Comparison of ENCODE assay signal across 17 cellular contexts in genomic region chr15:35559683-35560082, GRCh38. TPM values are rescaled to one million over a fixed set of nuclear protein-coding genes. Genes with fewer than 3 reads are reported as not detected.
A peak's percentile ranks its signal among the peaks of the same experiment; 100 is the strongest.
DNase-seq lines count a peak whose midpoint lies in the region; ATAC-seq and TF ChIP-seq lines count a peak whose summit lies in the region.
"Had no signal": no experiment of that assay in that cellular context is flagged by ENCODE, and none has a peak within 500 bp of the region (broad histone marks: within the 10 kb centered on the region; RNA-seq: fewer than 3 reads in every experiment).

No MANE protein-coding gene starts in this region.

- no peaks in the 10 kb centered on the region for H3K23me2 ChIP-seq in H9 (ENCODE audit: insufficient read length, low read depth, low read length, poor library complexity, severe bottlenecking)

- H3K79me1 ChIP-seq in H9 (ENCODE audit: insufficient read depth, low read depth, low read length, poor library complexity, severe bottlenecking) = no peaks in the 10 kb centered on the region

- H2AFZ ChIP-seq in mammary epithelial cell (ENCODE audit: low read depth, low read length) (no peak overlapping the region), OCI-LY1 (ENCODE audit: low read length) (0 out of 2 replicates have a peak overlapping the region, but pooled peaks have one; percentile 8), H9 (ENCODE audit: low read length) (no peak overlapping the region)

- WGBS in mammary epithelial cell (ENCODE audit: low coverage, missing lambda C conversion rate) = 93% methylated on average over 2 of the region's 2 CpGs
- WGBS in H9 (ENCODE audit: extremely low coverage, insufficient read length, low lambda C conversion rate) = no CpG with 5 or more reads among the region's 2 CpGs

- H3K27ac ChIP-seq in mammary epithelial cell (ENCODE audit: insufficient read depth, low read depth, low read length) (no peak overlapping the region), OCI-LY1 (ENCODE audit: low read depth, low read length, poor library complexity, severe bottlenecking) (no peak overlapping the region), H9 (ENCODE audit: insufficient read length, low read depth, low read length) (no peak overlapping the region)

- no peak overlapping the region for H3K4me2 ChIP-seq in mammary epithelial cell (ENCODE audit: insufficient read depth, low read depth, low read length)
- no peak overlapping the region for H3K4me2 ChIP-seq in OCI-LY1 (ENCODE audit: low read length)
- H3K4me2 ChIP-seq in H9 (ENCODE audit: insufficient read depth, insufficient read length, low read length) = no peak overlapping the region

- dilution Hi-C loops in mammary epithelial cell (cut with HindIII; ENCODE audit: low sequenced_read_pairs) = no loop called here

- no peak overlapping the region for H2BK20ac ChIP-seq in H9 (ENCODE audit: low read depth, low read length, poor library complexity, severe bottlenecking)

- H3K9me2 ChIP-seq in OCI-LY1 (ENCODE audit: low read depth, low read length) = no peaks in the 10 kb centered on the region

- no peak for TF ChIP-seq CTCF in MCF 10A (IDR thresholded peaks at IDR 0.05; ENCODE audit: unreplicated experiment)
- no peak for TF ChIP-seq CTCF in mammary epithelial cell (conservative IDR thresholded peaks at IDR 0.05 in 1 of 2, IDR thresholded peaks at IDR 0.05 in 1 of 2; ENCODE audit: extremely low read depth in 1 of 2, insufficient read depth in 1 of 2, low read depth in 1 of 2, low read length in 2 of 2)
- TF ChIP-seq CTCF in OCI-LY1 (IDR thresholded peaks at IDR 0.05; ENCODE audit: low read length) = no peak
- TF ChIP-seq CTCF in H9 (conservative IDR thresholded peaks at IDR 0.05) = no peak

- CTCF ChIA-PET in MCF 10A (lab: Yijun Ruan, JAX) = no interaction called here
- CTCF ChIA-PET in mammary epithelial cell (lab: Charles Lee; ENCODE audit: low non-redundant PET) = no interaction called here

- no peak overlapping the region for H3T11ph ChIP-seq in H9 (ENCODE audit: low read length)

- H3K4me3 ChIP-seq in mammary epithelial cell (replicated peaks in 1 of 3; ENCODE audit: insufficient read depth in 1 of 3, low read depth in 2 of 3, low read length in 3 of 3) (no peak overlapping the region), OCI-LY1 (ENCODE audit: low read depth, low read length, poor library complexity, severe bottlenecking) (no peak overlapping the region)

- H3K23ac ChIP-seq in H9 (ENCODE audit: insufficient read length, low read depth, low read length) = no peak overlapping the region

- BruUV-seq in MCF 10A (replicated peaks; lab: Mats Ljungman, UMichigan) (no TSS peak), mammary epithelial cell (replicated peaks; lab: Mats Ljungman, UMichigan) (no TSS peak)

- in situ Hi-C loops in mammary epithelial cell (cut with MboI; ENCODE audit: low sequenced_read_pairs in 2 of 2) = loop anchor here in 1 of 2 donors (25.0 kb wide), 1 partner anchor 328 kb away; no protein-coding TSS in a partner anchor

- H3K4me3 Mint-ChIP-seq in MCF 10A (ENCODE audit: unreplicated experiment) (no peak overlapping the region), H9 (no peak overlapping the region)
- no peak overlapping the region for H3K4me3 Mint-ChIP-seq in activated T-helper 17 cell treated with anti-CD3 and anti-CD28 coated beads, Interleukin-2, amount 50 U/mL, for 72 hours
- H3K4me3 Mint-ChIP-seq: CD4-positive, CD25-positive, alpha-beta regulatory T cell; CD8-positive, alpha-beta memory T cell had no signal

- H3K9me3 Mint-ChIP-seq in MCF 10A (ENCODE audit: unreplicated experiment) (no peaks in the 10 kb centered on the region), H9 (no peaks in the 10 kb centered on the region)
- no peaks in the 10 kb centered on the region for H3K9me3 Mint-ChIP-seq in activated T-helper 17 cell treated with anti-CD3 and anti-CD28 coated beads, Interleukin-2, amount 50 U/mL, for 72 hours
- H3K9me3 Mint-ChIP-seq: CD4-positive, CD25-positive, alpha-beta regulatory T cell; CD8-positive, alpha-beta memory T cell had no signal

- POLR2A ChIA-PET in MCF 10A (lab: Yijun Ruan, JAX) = no interaction called here

- H3K9ac ChIP-seq in mammary epithelial cell (ENCODE audit: insufficient read depth, low read length) (no peak overlapping the region), OCI-LY1 (ENCODE audit: low read length) (no peak overlapping the region), H9 (ENCODE audit: extremely low read depth, insufficient read length, low read length) (no peak overlapping the region)

- H4K91ac ChIP-seq in H9 (ENCODE audit: insufficient read length, low read depth, low read length) = no peak overlapping the region

- H4K20me1 ChIP-seq in mammary epithelial cell (ENCODE audit: insufficient read depth, low read length) (no peaks in the 10 kb centered on the region), OCI-LY1 (ENCODE audit: insufficient read depth, low read length) (no peaks in the 10 kb centered on the region), H9 (ENCODE audit: control insufficient read depth, insufficient read depth, insufficient read length) (no peaks in the 10 kb centered on the region)

- H4K5ac ChIP-seq in H9 (ENCODE audit: insufficient read length, low read depth, low read length) = no peak overlapping the region

- intact Hi-C loops in MCF 10A (cut with micrococcal nuclease) = loop anchor here (5.0 kb wide), 1 partner anchor 73 kb away; no protein-coding TSS in a partner anchor
- intact Hi-C loops in mammary epithelial cell (cut with micrococcal nuclease) = no loop called here

- no peak overlapping the region for H2BK120ac ChIP-seq in H9 (ENCODE audit: low read depth, low read length, poor library complexity, severe bottlenecking)

- H2BK15ac ChIP-seq in H9 (ENCODE audit: low read depth, low read length) = no peak overlapping the region

- H3K27me3 ChIP-seq in mammary epithelial cell (ENCODE audit: insufficient read depth, low read length) (no peaks in the 10 kb centered on the region), OCI-LY1 (ENCODE audit: insufficient read depth, low read length) (no peaks in the 10 kb centered on the region), H9 (ENCODE audit: insufficient read depth, low read length) (no peaks in the 10 kb centered on the region)
- H3K27me3 ChIP-seq: BE2C had no signal

- DNase-seq in MCF 10A (ENCODE audit: unreplicated experiment) (no peak), mammary epithelial cell (no peak), left lobe of liver (ENCODE audit: low spot score) (no peak), H9 (no peak)
- DNase-seq: ACHN; BE2C; C1 segment of cervical spinal cord; CD4-positive, CD25-positive, alpha-beta regulatory T cell; CD8-positive, alpha-beta memory T cell; COR-L47; DMS 273 treated with DMSO at 0.1 percent for 48 hours; DMS53; DND-41; HCEC 1CT; IMR-90 had no signal

- H3K27ac Mint-ChIP-seq in MCF 10A (ENCODE audit: low read depth, unreplicated experiment) (peak overlapping the region; percentile 4), H9 (no peak overlapping the region)
- no peak overlapping the region for H3K27ac Mint-ChIP-seq in activated T-helper 17 cell treated with anti-CD3 and anti-CD28 coated beads, Interleukin-2, amount 50 U/mL, for 72 hours
- H3K27ac Mint-ChIP-seq: CD4-positive, CD25-positive, alpha-beta regulatory T cell; CD8-positive, alpha-beta memory T cell had no signal

- no peak overlapping the region for H3K18ac ChIP-seq in H9 (ENCODE audit: insufficient read length, low read depth, low read length)

- peaks cover 14% of the 10 kb centered on the region for H3K4me1 Mint-ChIP-seq in MCF 10A (ENCODE audit: insufficient read depth, unreplicated experiment)
- no peaks in the 10 kb centered on the region for H3K4me1 Mint-ChIP-seq in activated T-helper 17 cell treated with anti-CD3 and anti-CD28 coated beads, Interleukin-2, amount 50 U/mL, for 72 hours
- H3K4me1 Mint-ChIP-seq in H9 = peaks cover 0 to 1% of the 10 kb centered on the region in 2 experiments; a peak in 1 of 4 replicates
- H3K4me1 Mint-ChIP-seq: CD4-positive, CD25-positive, alpha-beta regulatory T cell; CD8-positive, alpha-beta memory T cell had no signal

- H3K9me3 ChIP-seq in mammary epithelial cell (replicated peaks; ENCODE audit: insufficient read depth, low read length) (no peaks in the 10 kb centered on the region), OCI-LY1 (ENCODE audit: low read length) (no peaks in the 10 kb centered on the region), H9 (ENCODE audit: control insufficient read depth, low read depth, low read length) (no peaks in the 10 kb centered on the region)
- H3K9me3 ChIP-seq: BE2C had no signal

- H3K14ac ChIP-seq in H9 (ENCODE audit: insufficient read depth, low read length) = no peak overlapping the region

- no peak overlapping the region for H2AK5ac ChIP-seq in H9 (ENCODE audit: insufficient read length, low read length)

- H3K79me2 ChIP-seq in mammary epithelial cell (ENCODE audit: insufficient read depth, low read length) (no peaks in the 10 kb centered on the region), OCI-LY1 (ENCODE audit: insufficient read depth, low read length) (no peaks in the 10 kb centered on the region), H9 (ENCODE audit: insufficient read depth, low read length) (no peaks in the 10 kb centered on the region)

- no peaks in the 10 kb centered on the region for H3K36me3 ChIP-seq in mammary epithelial cell (ENCODE audit: insufficient read depth, low read length)
- H3K36me3 ChIP-seq in OCI-LY1 (ENCODE audit: insufficient read depth, low read length) = no peaks in the 10 kb centered on the region
- H3K36me3 ChIP-seq: BE2C had no signal

- no peak overlapping the region for H4K8ac ChIP-seq in H9 (replicated peaks; ENCODE audit: insufficient read length, low read depth, low read length)

- H3K27me3 Mint-ChIP-seq in MCF 10A (ENCODE audit: insufficient read depth, unreplicated experiment) (no peaks in the 10 kb centered on the region), H9 (ENCODE audit: low read depth) (no peaks in the 10 kb centered on the region)
- no peaks in the 10 kb centered on the region for H3K27me3 Mint-ChIP-seq in activated T-helper 17 cell treated with anti-CD3 and anti-CD28 coated beads, Interleukin-2, amount 50 U/mL, for 72 hours
- H3K27me3 Mint-ChIP-seq: CD8-positive, alpha-beta memory T cell had no signal

- H2BK12ac ChIP-seq in H9 (ENCODE audit: insufficient read length, low read depth, low read length) = no peak overlapping the region

- H3K4ac ChIP-seq in H9 (ENCODE audit: low read depth, low read length) = no peak overlapping the region

- peaks cover 11% of the 10 kb centered on the region for H3K4me1 ChIP-seq in mammary epithelial cell (ENCODE audit: insufficient read depth, low read length)
- H3K4me1 ChIP-seq in OCI-LY1 (ENCODE audit: insufficient read depth, low read length, severe bottlenecking) = no peaks in the 10 kb centered on the region
- no peaks in the 10 kb centered on the region for H3K4me1 ChIP-seq in H9 (ENCODE audit: insufficient read depth, low read length)
- H3K4me1 ChIP-seq: BE2C had no signal

- no peak overlapping the region for H2BK5ac ChIP-seq in H9 (ENCODE audit: insufficient read length, low read length)

- H3F3A ChIP-seq in OCI-LY1 (ENCODE audit: insufficient read depth, low read length) = no peaks in the 10 kb centered on the region

- peak; percentile 56 for ATAC-seq in left lobe of liver
- no peak for ATAC-seq in activated T-helper 17 cell treated with anti-CD3 and anti-CD28 coated beads, Interleukin-2, amount 50 U/mL, for 72 hours (replicated peaks)

- no peaks in the 10 kb centered on the region for H3K36me3 Mint-ChIP-seq in MCF 10A (ENCODE audit: insufficient read depth, unreplicated experiment)
- H3K36me3 Mint-ChIP-seq in activated T-helper 17 cell treated with anti-CD3 and anti-CD28 coated beads, Interleukin-2, amount 50 U/mL, for 72 hours (ENCODE audit: low read depth) = no peaks in the 10 kb centered on the region
- H3K36me3 Mint-ChIP-seq in H9 (ENCODE audit: insufficient read depth in 1 of 3, low read depth in 3 of 3) = no peaks in the 10 kb centered on the region
- H3K36me3 Mint-ChIP-seq: CD4-positive, CD25-positive, alpha-beta regulatory T cell; CD8-positive, alpha-beta memory T cell had no signal

- no peak overlapping the region for H3K56ac ChIP-seq in H9 (ENCODE audit: insufficient read length, low read depth, low read length)

RNA-seq across cellular contexts. Expression of gene DPH6, which starts 13.7 kb away (rescaled TPM):
- total RNA-seq in MCF 10A (2022) (20.3 and 21.4 TPM in 2 replicates), mammary epithelial cell (10 to 100 TPM; 16.3 to 17.0 TPM), left lobe of liver (7.3 TPM), H9 (2021) (34.3 and 42.0 TPM in 2 replicates)
- polyA plus RNA-seq in mammary epithelial cell = 14.8 TPM
- 23.2 TPM for polyA minus RNA-seq in mammary epithelial cell
- total RNA-seq in activated T-helper 17 cell treated with anti-CD3 and anti-CD28 coated beads, Interleukin-2, amount 50 U/mL, for 72 hours = 1 to 10 TPM; 3.9 to 9.9 TPM
